Comparison of ENCODE assay signal across 1 cellular context in genomic region chr1:41658444-41659158, GRCh38.
TF ChIP-seq lines count a peak whose summit lies in the region.

No MANE protein-coding gene starts in this region.

TF ChIP-seq in GM12878, 131 proteins besides CTCF, POLR2A, EP300 and RAD21 (continued from another document):
- TF ChIP-seq ATF2 (IDR thresholded peaks at IDR 0.05; ENCODE audit: low read length) (no peak), HSF1 (IDR thresholded peaks at IDR 0.05; ENCODE audit: low read depth, low read length) (no peak), CHD1 (IDR thresholded peaks at IDR 0.05; ENCODE audit: low read depth, low read length) (no peak), SUPT20H (IDR thresholded peaks at IDR 0.05; ENCODE audit: borderline replicate concordance, control insufficient read depth, low read depth, low read length) (no peak), NFYA (IDR thresholded peaks at IDR 0.05; ENCODE audit: borderline replicate concordance, low read depth, low read length) (no peak), SMAD1 (IDR thresholded peaks at IDR 0.05; ENCODE audit: low read depth, partially characterized antibody) (no peak), MYC (IDR thresholded peaks at IDR 0.05; ENCODE audit: insufficient read depth, insufficient read length, insufficient replicate concordance, low read length, severe bottlenecking) (no peak), TAF1 (IDR thresholded peaks at IDR 0.05; ENCODE audit: borderline replicate concordance, low read depth, low read length) (no peak), NR2C2 (IDR thresholded peaks at IDR 0.05; ENCODE audit: borderline replicate concordance, control insufficient read depth, insufficient read length, low read depth) (no peak), ASH2L (IDR thresholded peaks at IDR 0.05; ENCODE audit: borderline replicate concordance, low read depth) (no peak), PRDM15 (CRISPR knock-in tag; IDR thresholded peaks at IDR 0.05) (no peak), TARDBP (IDR thresholded peaks at IDR 0.05; ENCODE audit: borderline replicate concordance) (no peak), NFIC (IDR thresholded peaks at IDR 0.05; ENCODE audit: low read depth, low read length) (no peak), SPI1 (IDR thresholded peaks at IDR 0.05; ENCODE audit: borderline replicate concordance, insufficient read depth, low read depth, low read length) (peak; percentile 61; the same call in 1 of the 2 replicates), IKZF1 (conservative IDR thresholded peaks at IDR 0.05) (peak; percentile 25; the same call in 1 of the 2 replicates), SMARCA5 (IDR thresholded peaks at IDR 0.05) (no peak), NRF1 (conservative IDR thresholded peaks at IDR 0.05; ENCODE audit: low read depth, low read length) (no peak), REST (IDR thresholded peaks at IDR 0.05; ENCODE audit: low read depth, low read length) (no peak), CBFB (IDR thresholded peaks at IDR 0.05; ENCODE audit: low read depth) (no peak), IKZF2 (IDR thresholded peaks at IDR 0.05) (peak; percentile 22 to 23; a peak in 2 of 4 replicates), FOXK2 (IDR thresholded peaks at IDR 0.05) (no peak), ATF7 (IDR thresholded peaks at IDR 0.05; ENCODE audit: low read depth) (peak; percentile 81), ZBTB33 (IDR thresholded peaks at IDR 0.05) (no peak), HDAC6 (IDR thresholded peaks at IDR 0.05; ENCODE audit: unreplicated experiment) (no peak), MLLT1 (IDR thresholded peaks at IDR 0.05) (peak; percentile 74), CHD4 (IDR thresholded peaks at IDR 0.05) (no peak), RBBP5 (conservative IDR thresholded peaks at IDR 0.05) (no peak), ZSCAN29 (IDR thresholded peaks at IDR 0.05) (no peak), PAX8 (IDR thresholded peaks at IDR 0.05) (no peak), E2F4 (IDR thresholded peaks at IDR 0.05; ENCODE audit: low read depth, low read length) (no peak)
TF ChIP-seq in GM12878: peak in this region for 5.
